Comparison of ENCODE assay signal across 8 cellular contexts in genomic region chr9:40222801-40223200, GRCh38.
DNase-seq lines count a peak whose midpoint lies in the region; ATAC-seq and TF ChIP-seq lines count a peak whose summit lies in the region.
"Not testable (repeated sequence)": the region's sequence is repeated elsewhere in the genome, so short reads cannot be mapped to it uniquely, and the experiment has no call there.

No MANE protein-coding gene starts in this region.

- not testable (repeated sequence) for H3K79me2 ChIP-seq in mammary epithelial cell (ENCODE audit: insufficient read depth, low read length)

- POLR2A ChIA-PET in RWPE1 (lab: Yijun Ruan, JAX; ENCODE audit: low non-redundant PET), result not testable (repeated sequence)

- not testable (repeated sequence) for H3K27me3 ChIP-seq in mammary epithelial cell (ENCODE audit: insufficient read depth, low read length); heart right ventricle; lower lobe of right lung (ENCODE audit: low read depth); spleen (replicated peaks in 1 of 7)

- not testable (repeated sequence) for H4K20me1 ChIP-seq in mammary epithelial cell (ENCODE audit: insufficient read depth, low read length)

- H3K4me3 ChIP-seq in mammary epithelial cell (replicated peaks in 1 of 3; ENCODE audit: insufficient read depth in 1 of 3, low read depth in 2 of 3, low read length in 3 of 3) (peak overlapping the region in 1 of 3 experiments; percentile 6), heart right ventricle (peak overlapping the region in 6 of 10 donors; percentile 14 to 45 (median 33)), spleen (peak overlapping the region in 1 of 8 donors; percentile 3)
- not testable (repeated sequence) for H3K4me3 ChIP-seq in lower lobe of right lung

- intact Hi-C loops in mammary epithelial cell (cut with micrococcal nuclease); heart right ventricle (cut with DNase I); lower lobe of right lung (cut with DNase I); spleen (cut with DNase I; ENCODE audit: low total_unique reads): not testable (repeated sequence)

- not testable (repeated sequence) for H3K9ac ChIP-seq in mammary epithelial cell (ENCODE audit: insufficient read depth, low read length)

- H3K4me1 ChIP-seq in mammary epithelial cell (ENCODE audit: insufficient read depth, low read length); heart right ventricle; lower lobe of right lung; spleen: not testable (repeated sequence)

- not testable (repeated sequence) for DNase-seq in RWPE1 (ENCODE audit: low spot score)
- peak; percentile 0 for DNase-seq in activated T-cell treated with anti-CD3 and anti-CD28 coated beads, Interleukin-2, amount 50 U/mL, for 1 hour
- DNase-seq in mammary epithelial cell, result peak; percentile 49
- DNase-seq in heart right ventricle, result peak; percentile 23 to 37
- peak; percentile 41 for DNase-seq in lower lobe of right lung
- DNase-seq in spleen, result peak; percentile 70

- peak; percentile 37 for TF ChIP-seq CTCF in 22Rv1 (IDR thresholded peaks at IDR 0.05)
- TF ChIP-seq CTCF in RWPE1 (conservative IDR thresholded peaks at IDR 0.05; ENCODE audit: low read depth), result peak; percentile 15; the same call in 1 of the 2 replicates
- not testable (repeated sequence) for TF ChIP-seq CTCF in mammary epithelial cell (conservative IDR thresholded peaks at IDR 0.05 in 1 of 2, IDR thresholded peaks at IDR 0.05 in 1 of 2; ENCODE audit: extremely low read depth in 1 of 2, insufficient read depth in 1 of 2, low read depth in 1 of 2, low read length in 2 of 2)
- TF ChIP-seq CTCF in heart right ventricle (IDR thresholded peaks at IDR 0.05), result peak in 7 of 9 donors; percentile 14 to 65 (median 42)
- TF ChIP-seq CTCF in lower lobe of right lung (IDR thresholded peaks at IDR 0.05), result peak; percentile 20
- TF ChIP-seq CTCF in spleen (IDR thresholded peaks at IDR 0.05 in 8 of 11, conservative IDR thresholded peaks at IDR 0.05 in 3 of 11), result peak in 4 of 11 experiments; percentile 22 to 33 (median 26)

- in situ Hi-C loops in mammary epithelial cell (cut with MboI; ENCODE audit: low sequenced_read_pairs in 2 of 2), result not testable (repeated sequence)

- WGBS in mammary epithelial cell (ENCODE audit: low coverage, missing lambda C conversion rate), result no CpG with 5 or more reads among the region's 34 CpGs
- 0 to 1% methylated on average over 20 to 23 of the region's 34 CpGs for WGBS in heart right ventricle, 2 donors
- WGBS in spleen, 5 donors, result 1 to 2% (median 1%) methylated on average over 9 to 34 of the region's 34 CpGs; no CpG with 5 or more reads in 1 of the 5 donors

- CTCF ChIA-PET in RWPE1 (lab: Yijun Ruan, JAX); mammary epithelial cell (lab: Charles Lee; ENCODE audit: low non-redundant PET): not testable (repeated sequence)

- not testable (repeated sequence) for H3K36me3 ChIP-seq in mammary epithelial cell (ENCODE audit: insufficient read depth, low read length); heart right ventricle; lower lobe of right lung; spleen

- not testable (repeated sequence) for TF ChIP-seq POLR2A in spleen (IDR thresholded peaks at IDR 0.05)

- ATAC-seq in HG02678 (IDR thresholded peaks at IDR 0.05; ENCODE audit: unreplicated experiment) (peak; percentile 60), heart right ventricle (peak in 1 of 8 donors; percentile 61)
- not testable (repeated sequence) for ATAC-seq in lower lobe of right lung

- peak overlapping the region; percentile 26 for H2AFZ ChIP-seq in mammary epithelial cell (ENCODE audit: low read depth, low read length)

- H3K4me2 ChIP-seq in mammary epithelial cell (ENCODE audit: insufficient read depth, low read depth, low read length), result not testable (repeated sequence)

- dilution Hi-C loops in mammary epithelial cell (cut with HindIII; ENCODE audit: low sequenced_read_pairs), result not testable (repeated sequence)

- H3K27ac ChIP-seq in 22Rv1, result 0 out of 2 replicates have a peak overlapping the region, but pooled peaks have one; percentile 23
- not testable (repeated sequence) for H3K27ac ChIP-seq in RWPE1; mammary epithelial cell (ENCODE audit: insufficient read depth, low read depth, low read length); heart right ventricle; lower lobe of right lung; spleen

- BruUV-seq in mammary epithelial cell (replicated peaks; lab: Mats Ljungman, UMichigan), result not testable (repeated sequence)

- not testable (repeated sequence) for H3K9me3 ChIP-seq in mammary epithelial cell (replicated peaks; ENCODE audit: insufficient read depth, low read length); heart right ventricle; lower lobe of right lung; spleen
